Comparison of ENCODE assay signal across 1 cellular context in genomic region chr1:16067127-16067768, GRCh38.
TF ChIP-seq lines count a peak whose summit lies in the region.

No MANE protein-coding gene starts in this region.

TF ChIP-seq in HepG2, 621 proteins besides CTCF, POLR2A, EP300 and RAD21 (continued from another document and continues in another):
- TF ChIP-seq ZBTB10 (CRISPR knock-in tag; IDR thresholded peaks at IDR 0.05; ENCODE audit: borderline replicate concordance) (peak; percentile 88; the same call in 1 of the 2 replicates), ZNF672 (CRISPR knock-in tag; IDR thresholded peaks at IDR 0.05) (no peak), ZFP41 (CRISPR knock-in tag; IDR thresholded peaks at IDR 0.05; ENCODE audit: borderline replicate concordance) (no peak), SCMH1 (CRISPR knock-in tag; IDR thresholded peaks at IDR 0.05; ENCODE audit: borderline replicate concordance) (no peak), ATF7 (IDR thresholded peaks at IDR 0.05) (no peak; the same call in 1 of the 2 replicates), ATF7 (CRISPR knock-in tag; IDR thresholded peaks at IDR 0.05) (peak; percentile 83), ELF4 (CRISPR knock-in tag; IDR thresholded peaks at IDR 0.05; ENCODE audit: borderline replicate concordance) (no peak), NKX3-1 (CRISPR knock-in tag; IDR thresholded peaks at IDR 0.05) (no peak), MYNN (CRISPR knock-in tag; IDR thresholded peaks at IDR 0.05; ENCODE audit: low read depth) (no peak), ZNF34 (CRISPR knock-in tag; IDR thresholded peaks at IDR 0.05; ENCODE audit: borderline replicate concordance) (no peak), CREB1 (IDR thresholded peaks at IDR 0.05) (peak; percentile 90), CREB1 (CRISPR knock-in tag; IDR thresholded peaks at IDR 0.05) (peak; percentile 78), ZNF784 (CRISPR knock-in tag; IDR thresholded peaks at IDR 0.05; ENCODE audit: borderline replicate concordance) (no peak), ZNF746 (CRISPR knock-in tag; IDR thresholded peaks at IDR 0.05) (no peak), ZNF280B (CRISPR knock-in tag; IDR thresholded peaks at IDR 0.05; ENCODE audit: borderline replicate concordance) (no peak), ZNF687 (CRISPR knock-in tag; IDR thresholded peaks at IDR 0.05) (peak; percentile 35; the same call in 1 of the 2 replicates), ZNF609 (CRISPR knock-in tag; IDR thresholded peaks at IDR 0.05; ENCODE audit: borderline replicate concordance) (no peak), FOXM1 (CRISPR knock-in tag; IDR thresholded peaks at IDR 0.05) (no peak), DRAP1 (CRISPR knock-in tag; IDR thresholded peaks at IDR 0.05) (no peak), TBL1XR1 (IDR thresholded peaks at IDR 0.05; ENCODE audit: borderline replicate concordance, low read length, partially characterized antibody) (no peak), ARID4A (CRISPR knock-in tag; IDR thresholded peaks at IDR 0.05; ENCODE audit: borderline replicate concordance) (0 out of 2 replicates have a peak, but pooled peaks have one; percentile 36), ZSCAN22 (CRISPR knock-in tag; IDR thresholded peaks at IDR 0.05) (no peak), ZSCAN21 (CRISPR knock-in tag; IDR thresholded peaks at IDR 0.05; ENCODE audit: borderline replicate concordance) (no peak), BHLHE40 (IDR thresholded peaks at IDR 0.05; ENCODE audit: low read length) (peak; percentile 37; the same call in 1 of the 2 replicates), MAX (IDR thresholded peaks at IDR 0.05) (no peak; the same call in 1 of the 2 replicates), SP140L (CRISPR knock-in tag; IDR thresholded peaks at IDR 0.05; ENCODE audit: borderline replicate concordance) (no peak), ZNF878 (CRISPR knock-in tag; IDR thresholded peaks at IDR 0.05) (no peak), ZFP82 (CRISPR knock-in tag; IDR thresholded peaks at IDR 0.05; ENCODE audit: borderline replicate concordance) (no peak), ZNF383 (CRISPR knock-in tag; IDR thresholded peaks at IDR 0.05; ENCODE audit: borderline replicate concordance) (no peak), TRIM24 (CRISPR knock-in tag; IDR thresholded peaks at IDR 0.05) (no peak), NFE2L1 (CRISPR knock-in tag; IDR thresholded peaks at IDR 0.05; ENCODE audit: borderline replicate concordance) (no peak), TBP (CRISPR knock-in tag; IDR thresholded peaks at IDR 0.05) (no peak), ZNF136 (CRISPR knock-in tag; IDR thresholded peaks at IDR 0.05; ENCODE audit: low read depth) (no peak), ZNF296 (CRISPR knock-in tag; conservative IDR thresholded peaks at IDR 0.05) (no peak), RARG (CRISPR knock-in tag; IDR thresholded peaks at IDR 0.05; ENCODE audit: low read depth) (no peak), SKIL (CRISPR knock-in tag; IDR thresholded peaks at IDR 0.05; ENCODE audit: borderline replicate concordance) (no peak), E2F2 (CRISPR knock-in tag; IDR thresholded peaks at IDR 0.05; ENCODE audit: borderline replicate concordance) (no peak)
